ENCODE assay signal across 32 cellular contexts in genomic region chr17:33242725-33243124, GRCh38. TPM values are rescaled to one million over a fixed set of nuclear protein-coding genes. Genes with fewer than 3 reads are reported as not detected.
"Had no signal": no experiment of that assay in that cellular context is flagged by ENCODE, and none has a peak within 500 bp of the region (broad histone marks: within the 10 kb centered on the region; RNA-seq: fewer than 3 reads in every experiment).

No MANE protein-coding gene starts in this region.

- H3K36me3 ChIP-seq: brain microvascular endothelial cell, SJCRH30, WERI-Rb-1 had no signal

- H3K4me1 ChIP-seq: SJCRH30 had no signal

- H3K27me3 ChIP-seq: brain microvascular endothelial cell had no signal

- ATAC-seq: activated CD8-positive, alpha-beta T cell treated with anti-CD3 and anti-CD28 coated beads for 36 hours; Panc1 had no signal

- DNase-seq: activated CD4-positive, alpha-beta T cell treated with anti-CD3 and anti-CD28 coated beads for 1 hour; activated CD4-positive, alpha-beta T cell treated with anti-CD3 and anti-CD28 coated beads for 48 hours; activated CD4-positive, CD25-positive, alpha-beta regulatory T cell; activated CD8-positive, alpha-beta memory T cell treated with anti-CD3 and anti-CD28 coated beads, Interleukin-2, amount 50 U/mL, for 4 hours; activated CD8-positive, alpha-beta T cell treated with anti-CD3 and anti-CD28 coated beads for 36 hours; activated effector memory CD4-positive, alpha-beta T cell treated with anti-CD3 and anti-CD28 coated beads, Interleukin-2, amount 50 U/mL, for 16 hours; activated naive CD4-positive, alpha-beta T cell; activated naive CD4-positive, alpha-beta T cell treated with anti-CD3 and anti-CD28 coated beads, Interleukin-2, amount 50 U/mL, for 16 hours; activated naive CD8-positive, alpha-beta T cell treated with anti-CD3 and anti-CD28 coated beads for 36 hours; activated T-cell treated with anti-CD3 and anti-CD28 coated beads for 4 hours; activated T-cell treated with anti-CD3 and anti-CD28 coated beads, Interleukin-2, amount 50 U/mL, for 48 hours; amniotic stem cell; aorta; brain microvascular endothelial cell; central memory CD4-positive, alpha-beta T cell; Karpas-422; NCI-H1105; NCI-H1417 treated with DMSO at 0.1 percent for 48 hours; NCI-H2029; NCI-H345; NCI-H524 treated with DMSO at 0.1 percent for 48 hours; SHP77; SJCRH30; T1000; WERI-Rb-1 had no signal

- H3K4me3 ChIP-seq: SJCRH30, SK-N-MC had no signal

- H3K9me3 ChIP-seq: SJCRH30 had no signal

- H3K27ac ChIP-seq: brain microvascular endothelial cell, SJCRH30, SK-N-MC, WERI-Rb-1 had no signal

RNA-seq across cellular contexts. Expression of gene ASIC2, which starts 50.4 kb away (rescaled TPM):
- total RNA-seq: activated CD8-positive, alpha-beta T cell treated with anti-CD3 and anti-CD28 coated beads for 36 hours; activated naive CD8-positive, alpha-beta T cell treated with anti-CD3 and anti-CD28 coated beads for 36 hours; MCF 10A; NCI-H460; RPMI7951; SJCRH30; T-helper 1 cell treated with Interleukin-12 subunit alpha and Interleukin-12 subunit beta and Interleukin-4 antibody, amounts not matched to agents 30 ng/mL and 1 ng/mL, for 36 hours; T-helper 2 cell treated with Interferon-gamma antibody and Interleukin-4, amounts not matched to agents 100 ng/mL and 5 ng/mL, for 36 hours had no signal
